30 cellular contexts compared by ENCODE assay signal in genomic region chr6:36384095-36384494, GRCh38. TPM values are rescaled to one million over a fixed set of nuclear protein-coding genes. Genes with fewer than 3 reads are reported as not detected.
"Had no signal": no experiment of that assay in that cellular context is flagged by ENCODE, and none has a peak within 500 bp of the region (broad histone marks: within the 10 kb centered on the region; RNA-seq: fewer than 3 reads in every experiment).

No MANE protein-coding gene starts in this region.

- H3K27ac ChIP-seq: SK-N-MC had no signal

- H3K9me3 Mint-ChIP-seq: activated naive CD4-positive, alpha-beta T cell treated with anti-CD3 and anti-CD28 coated beads, Interleukin-2, amount 50 U/mL, for 72 hours; activated naive CD8-positive, alpha-beta T cell treated with anti-CD3 and anti-CD28 coated beads, Interleukin-2, amount 50 U/mL, for 24 hours; central memory CD8-positive, alpha-beta T cell; T-cell; WTC11 had no signal

- FAIRE-seq: astrocyte had no signal

- H3K27ac Mint-ChIP-seq: activated naive CD8-positive, alpha-beta T cell treated with anti-CD3 and anti-CD28 coated beads, Interleukin-2, amount 50 U/mL, for 24 hours; brain; WTC11 had no signal

- H3K4me3 Mint-ChIP-seq: activated naive CD8-positive, alpha-beta T cell treated with anti-CD3 and anti-CD28 coated beads, Interleukin-2, amount 50 U/mL, for 24 hours; brain; central memory CD8-positive, alpha-beta T cell; T-cell; WTC11 had no signal

- H3K36me3 Mint-ChIP-seq: brain, WTC11 had no signal

- DNase-seq: activated CD4-positive, CD25-positive, alpha-beta regulatory T cell treated with anti-CD3 and anti-CD28 coated beads, Interleukin-2, amount 50 U/mL, for 72 hours; activated CD8-positive, alpha-beta memory T cell treated with anti-CD3 and anti-CD28 coated beads, Interleukin-2, amount 50 U/mL, for 4 hours; activated naive CD8-positive, alpha-beta T cell treated with anti-CD3 and anti-CD28 coated beads, Interleukin-2, amount 50 U/mL, for 24 hours; activated T-cell treated with anti-CD3 and anti-CD28 coated beads, Interleukin-2, amount 50 U/mL, for 1 hour; amygdala; KG1; MV-4-11; NCI-H1092 treated with DMSO at 0.1 percent for 48 hours; NCI-H1417 treated with DMSO at 0.1 percent for 48 hours; NCI-H1694; NCI-H2029; NCI-H2107; NCI-H2171 treated with DMSO at 0.1 percent for 48 hours; NCI-H226; NCI-H82; OCI-M1; RPMI8226; T-cell had no signal

- H3K4me3 ChIP-seq: SK-N-MC had no signal

- ATAC-seq: activated naive CD8-positive, alpha-beta T cell treated with anti-CD3 and anti-CD28 coated beads, Interleukin-2, amount 50 U/mL, for 24 hours; Panc1; Right ventricle myocardium inferior; T-cell; WTC11 had no signal

RNA-seq across cellular contexts. Expression of gene BNIP5, which starts 47.4 kb away (rescaled TPM):
- total RNA-seq: activated CD8-positive, alpha-beta memory T cell treated with anti-CD3 and anti-CD28 coated beads for 36 hours; activated naive CD4-positive, alpha-beta T cell treated with anti-CD3 and anti-CD28 coated beads, Interleukin-2, amount 50 U/mL, for 72 hours; astrocyte; LHCN-M2; M059J; NCI-H460; Right ventricle myocardium inferior; WTC11 had no signal

RNA-seq across cellular contexts. Expression of gene PXT1, which starts 58.6 kb away (rescaled TPM):
- total RNA-seq: M059J, NCI-H460, Right ventricle myocardium inferior had no signal
